In genomic region chr13:20702530-20702929, GRCh38 we compare ENCODE assay signal across 8 cellular contexts. TPM values are rescaled to one million over a fixed set of nuclear protein-coding genes. Genes with fewer than 3 reads are reported as not detected.
DNase-seq lines count a peak whose midpoint lies in the region; ATAC-seq, FAIRE-seq and TF ChIP-seq lines count a peak whose summit lies in the region.

No MANE protein-coding gene starts in this region.

- H3K27me3 ChIP-seq in NT2/D1 (ENCODE audit: insufficient read depth, insufficient read length) (peaks cover 15% of the 10 kb centered on the region), endothelial cell of umbilical vein (ENCODE audit: control insufficient read depth in 2 of 2, insufficient read depth in 2 of 2, low read length in 2 of 2) (no peaks in the 10 kb centered on the region)

- no peaks in the 10 kb centered on the region for H3K9me1 ChIP-seq in endothelial cell of umbilical vein (replicated peaks; ENCODE audit: control insufficient read depth, extremely low read depth, insufficient read depth, low read length)

- no peak overlapping the region for H3K27ac ChIP-seq in endothelial cell of umbilical vein (ENCODE audit: insufficient read depth, low read depth, low read length)

- H3K79me2 ChIP-seq in endothelial cell of umbilical vein (ENCODE audit: control insufficient read depth, insufficient read depth, low read length): no peaks in the 10 kb centered on the region

- H4K20me1 ChIP-seq in endothelial cell of umbilical vein (replicated peaks; ENCODE audit: control insufficient read depth, extremely low read depth, insufficient read depth, low read length): no peaks in the 10 kb centered on the region

- peak overlapping the region; percentile 86 for H3K9ac ChIP-seq in NT2/D1 (ENCODE audit: insufficient read length, low read depth)
- H3K9ac ChIP-seq in endothelial cell of umbilical vein (replicated peaks; ENCODE audit: extremely low read depth, insufficient read depth, low read length): peak overlapping the region; percentile 58

- POLR2A ChIA-PET in endothelial cell of umbilical vein (lab: Charles Lee): no interaction called here

- no peaks in the 10 kb centered on the region for H3K4me1 ChIP-seq in NT2/D1 (ENCODE audit: insufficient read depth, insufficient read length)
- H3K4me1 ChIP-seq in endothelial cell of umbilical vein (ENCODE audit: control insufficient read depth, extremely low read depth, insufficient read depth, low read length): peaks cover 8% of the 10 kb centered on the region

- H3K4me3 ChIP-seq in GM12875 (ENCODE audit: low read depth, low read length): peak overlapping the region; percentile 79
- H3K4me3 ChIP-seq in NT2/D1 (ENCODE audit: insufficient read length, low read depth): peak overlapping the region; percentile 60
- peak overlapping the region; percentile 48 to 64 (median 52) for H3K4me3 ChIP-seq in endothelial cell of umbilical vein (replicated peaks in 1 of 3; ENCODE audit: insufficient read depth in 1 of 3, low read depth in 1 of 3, low read length in 3 of 3)

- ATAC-seq in HG02938 (IDR thresholded peaks at IDR 0.05; ENCODE audit: unreplicated experiment) (no peak), GM19328 (IDR thresholded peaks at IDR 0.05; ENCODE audit: unreplicated experiment) (no peak)

- FAIRE-seq in endothelial cell of umbilical vein (lab: Jason Lieb, UNC): peak; percentile 54

- BruUV-seq in endothelial cell of umbilical vein (replicated peaks; lab: Mats Ljungman, UMichigan): no TSS peak

- CTCF ChIA-PET in endothelial cell of umbilical vein (lab: Charles Lee): interaction anchor here (1.1 to 3.9 kb wide), 6 partner anchors 134 to 222 kb away, joined by 3 to 25 read pairs (median 13); no protein-coding TSS in a partner anchor

- no peaks in the 10 kb centered on the region for H3K36me3 ChIP-seq in NT2/D1 (ENCODE audit: insufficient read depth, insufficient read length, low read length)
- H3K36me3 ChIP-seq in endothelial cell of umbilical vein (ENCODE audit: control insufficient read depth in 2 of 2, extremely low read depth in 1 of 2, insufficient read depth in 2 of 2, low read length in 2 of 2): no peaks in the 10 kb centered on the region

- no peak for TF ChIP-seq POLR2A in endothelial cell of umbilical vein (IDR thresholded peaks at IDR 0.05; ENCODE audit: low read depth, low read length)

- DNase-seq in NT2/D1 (ENCODE audit: low read depth, low spot score): no peak
- DNase-seq in endothelial cell of umbilical vein (ENCODE audit: low read depth, low spot score): peak; percentile 28
- peak; percentile 6 for DNase-seq in renal cortical epithelial cell (ENCODE audit: low read depth)
- no peak for DNase-seq in NCI-H2081 treated with DMSO at 0.1 percent for 48 hours (lab: John Stamatoyannopoulos, UW)
- DNase-seq in effector CD4-positive, alpha-beta T cell: no peak

- H3K9me3 ChIP-seq in NT2/D1 (ENCODE audit: insufficient read depth, low read length) (no peaks in the 10 kb centered on the region), endothelial cell of umbilical vein (replicated peaks; ENCODE audit: control insufficient read depth, insufficient read depth, low read length) (no peaks in the 10 kb centered on the region)

- no peak for TF ChIP-seq CTCF in GM12875 (IDR thresholded peaks at IDR 0.05; ENCODE audit: borderline replicate concordance, insufficient read depth, low read depth, low read length)
- TF ChIP-seq CTCF in endothelial cell of umbilical vein (IDR thresholded peaks at IDR 0.05; ENCODE audit: extremely low read depth in 1 of 2, insufficient read depth in 1 of 2, low read depth in 1 of 2, low read length in 2 of 2): no peak

- peak overlapping the region; percentile 75 for H3K4me2 ChIP-seq in endothelial cell of umbilical vein (ENCODE audit: insufficient read depth, low read length)

- no peak overlapping the region for H2AFZ ChIP-seq in endothelial cell of umbilical vein (ENCODE audit: low read depth, low read length)

- dilution Hi-C loops in endothelial cell of umbilical vein (cut with MboI; ENCODE audit: extremely low pct_ligation_motif_present, low sequenced_read_pairs): no loop called here

- intact Hi-C loops in endothelial cell of umbilical vein (cut with micrococcal nuclease): loop anchor here (2.0 to 10.0 kb wide), 2 partner anchors 136 to 178 kb away; partner anchors contain the start of genes CRYL1 and IFT88

TF ChIP-seq in endothelial cell of umbilical vein, 7 proteins besides CTCF, POLR2A, EP300 and RAD21:
- TF ChIP-seq GATA2 (IDR thresholded peaks at IDR 0.05; ENCODE audit: insufficient read depth, insufficient read length, low read depth, low read length) (no peak), FOS (IDR thresholded peaks at IDR 0.05; ENCODE audit: borderline replicate concordance, insufficient read depth, low read length) (no peak), JUN (IDR thresholded peaks at IDR 0.05; ENCODE audit: borderline replicate concordance, insufficient read depth, insufficient read length, low read depth) (no peak), POLR2AphosphoS5 (IDR thresholded peaks at IDR 0.05; ENCODE audit: insufficient read depth, low read depth, low read length) (no peak), MYC (IDR thresholded peaks at IDR 0.05; ENCODE audit: low read depth, low read length) (no peak), MAX (IDR thresholded peaks at IDR 0.05; ENCODE audit: insufficient read depth, insufficient read length) (no peak), EZH2 (IDR thresholded peaks at IDR 0.05; ENCODE audit: borderline replicate concordance, low read depth, low read length, severe bottlenecking) (no peak)

RNA-seq across cellular contexts. Expression of gene IL17D, which starts 1.0 kb away (rescaled TPM):
- 4.9 and 6.1 TPM in 2 replicates for total RNA-seq in endothelial cell of umbilical vein
- 4.0 and 5.5 TPM in 2 replicates for polyA plus RNA-seq in endothelial cell of umbilical vein
- 2.3 and 3.2 TPM in 2 replicates for polyA plus RNA-seq in endothelial cell of umbilical vein (2011; cell fraction: cytosol; rRNA removed)
- 2.5 and 3.1 TPM in 2 replicates for polyA plus RNA-seq in endothelial cell of umbilical vein (2011; cell fraction: nucleus; rRNA removed)
- 16.2 and 17.4 TPM in 2 replicates for polyA plus RNA-seq in endothelial cell of umbilical vein (2012)
- 2.0 and 2.2 TPM in 2 replicates for polyA minus RNA-seq in endothelial cell of umbilical vein
- polyA minus RNA-seq in endothelial cell of umbilical vein (2011; cell fraction: cytosol; rRNA and poly(A)+ RNA removed): not detected
- 0.38 and 0.82 TPM in 2 replicates for polyA minus RNA-seq in endothelial cell of umbilical vein (2011; cell fraction: nucleus; rRNA and poly(A)+ RNA removed)
- 0.35 TPM in 1 of 2 replicates, not detected in the other for total RNA-seq in renal cortical epithelial cell

Comparison
In these comparisons a context has a peak if more than half of its experiments do, and no peak if none do; other contexts are left out.
1. DNase-seq: peak in endothelial cell of umbilical vein (single experiment) and renal cortical epithelial cell (single experiment); none in NT2/D1 (single experiment), NCI-H2081 treated with DMSO at 0.1 percent for 48 hours (single experiment) and effector CD4-positive, alpha-beta T cell (single experiment).
2. Peak in every context shown above with its lines, with median percentiles within 50 percentile points of each other: H3K4me3 ChIP-seq.